Comparison of ENCODE assay signal across 15 cellular contexts in the genomic region with DNA sequence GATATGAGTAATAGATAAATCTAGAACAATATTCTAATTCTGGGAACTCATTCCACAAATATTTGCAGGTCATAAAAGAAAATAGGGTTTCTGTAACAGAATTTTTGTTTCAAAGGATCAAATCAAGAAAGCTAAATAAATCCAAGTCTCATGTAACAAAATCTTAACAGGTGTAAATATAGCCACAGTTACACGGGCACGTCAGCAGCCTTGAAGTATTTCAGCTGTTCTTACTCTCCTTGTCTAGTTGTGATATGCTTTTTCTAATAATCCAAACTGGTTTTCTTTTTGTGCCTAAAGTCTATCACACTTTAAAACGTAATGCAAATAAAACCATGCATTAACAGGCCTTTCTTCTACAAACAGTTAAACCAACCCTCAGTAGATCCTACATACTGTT. TPM values are rescaled to one million over a fixed set of nuclear protein-coding genes. Genes with fewer than 3 reads are reported as not detected.
"Had no signal": no experiment of that assay in that cellular context is flagged by ENCODE, and none has a peak within 500 bp of the region (broad histone marks: within the 10 kb centered on the region; RNA-seq: fewer than 3 reads in every experiment).

No MANE protein-coding gene starts in this region.

RNA-seq across cellular contexts. Expression of a gene that starts 9.3 kb away (rescaled TPM):
- total RNA-seq: activated B cell treated with CpG ODN at 0.5 μM for 24 hours; activated CD4-positive, alpha-beta memory T cell treated with anti-CD3 and anti-CD28 coated beads for 36 hours; activated CD4-positive, alpha-beta memory T cell treated with anti-CD3 and anti-CD28 coated beads, Interleukin-2, amount 10 ng/mL, durations not matched to agents 7 days and 5 days; activated CD4-positive, alpha-beta T cell treated with anti-CD3 and anti-CD28 coated beads for 36 hours; activated CD4-positive, alpha-beta T cell treated with anti-CD3 and anti-CD28 coated beads, Interleukin-2, amount 10 ng/mL, durations not matched to agents 24 days and 14 days; activated CD4-positive, alpha-beta T cell treated with anti-CD3 and anti-CD28 coated beads, Interleukin-2, amount 10 ng/mL, durations not matched to agents 7 days and 5 days; activated CD8-positive, alpha-beta memory T cell treated with anti-CD3 and anti-CD28 coated beads for 36 hours; activated CD8-positive, alpha-beta memory T cell treated with anti-CD3 and anti-CD28 coated beads, Interleukin-2, amount 10 ng/mL, durations not matched to agents 7 days and 5 days; activated CD8-positive, alpha-beta T cell treated with anti-CD3 and anti-CD28 coated beads for 36 hours; activated CD8-positive, alpha-beta T cell treated with anti-CD3 and anti-CD28 coated beads, Interleukin-2, amount 10 ng/mL, durations not matched to agents 7 days and 5 days; T-cell; T-helper 1 cell treated with Interleukin-12 subunit alpha and Interleukin-12 subunit beta and Interleukin-4 antibody, amounts not matched to agents 30 ng/mL and 1 ng/mL, for 36 hours; T-helper 17 cell; T-helper 2 cell treated with Interferon-gamma antibody and Interleukin-4, amounts not matched to agents 100 ng/mL and 5 ng/mL, for 36 hours; WTC11 had no signal
